8 cellular contexts compared by ENCODE assay signal in genomic region chr13:22061371-22061805, GRCh38.
A peak's percentile ranks its signal among the peaks of the same experiment; 100 is the strongest.
DNase-seq lines count a peak whose midpoint lies in the region; ATAC-seq lines count a peak whose summit lies in the region.

No MANE protein-coding gene starts in this region.

- no peaks in the 10 kb centered on the region for H4K20me1 ChIP-seq in BLaER1 treated with 17β-estradiol and CSF1 and Interleukin-3, amounts not matched to agents 10 nM and 100 nM
- no peaks in the 10 kb centered on the region for H4K20me1 ChIP-seq in Karpas-422 (ENCODE audit: insufficient read depth, low read depth, low read length)

- no peaks in the 10 kb centered on the region for H3K36me3 ChIP-seq in BLaER1 treated with 17β-estradiol and CSF1 and Interleukin-3, amounts not matched to agents 10 nM and 100 nM
- H3K36me3 ChIP-seq in Karpas-422 (ENCODE audit: insufficient read depth, low read length) = no peaks in the 10 kb centered on the region

- H3K4me3 ChIP-seq in BLaER1 treated with 17β-estradiol and CSF1 and Interleukin-3, amounts not matched to agents 10 nM and 100 nM = no peak overlapping the region
- H3K4me3 ChIP-seq in Karpas-422 (ENCODE audit: low read length) = no peak overlapping the region

- H2AFZ ChIP-seq in Karpas-422 (ENCODE audit: low read length) = no peak overlapping the region

- H3K9me2 ChIP-seq in Karpas-422 (replicated peaks; ENCODE audit: insufficient read depth, low read length) = no peaks in the 10 kb centered on the region

- DNase-seq in activated effector memory CD4-positive, alpha-beta T cell treated with Interleukin-2 at 50 U/mL for 16 hours = peak; percentile 53
- peak; percentile 61 for DNase-seq in stimulated activated CD4-positive, alpha-beta T cell treated with anti-CD3 and anti-CD28 coated beads, Interleukin-1b, Interleukin-23, amount 100 ng/mL, for 48 hours
- DNase-seq in Karpas-422 = no peak
- DNase-seq in ureter (ENCODE audit: low spot score) = no peak
- no peak for DNase-seq in NK-92 (lab: John Stamatoyannopoulos, UW; ENCODE audit: unreplicated experiment)

- peak overlapping the region; percentile 28 to 70 (median 59); a peak in 19 of 22 replicates for H3K27ac ChIP-seq in BLaER1 treated with 17β-estradiol and CSF1 and Interleukin-3, amounts not matched to agents 10 nM and 100 nM
- no peak overlapping the region for H3K27ac ChIP-seq in Karpas-422 (ENCODE audit: low read length)

- no peaks in the 10 kb centered on the region for H3K79me2 ChIP-seq in Karpas-422 (ENCODE audit: low read length)

- peaks cover 20 to 47% (median 31%) of the 10 kb centered on the region in 10 experiments for H3K4me1 ChIP-seq in BLaER1 treated with 17β-estradiol and CSF1 and Interleukin-3, amounts not matched to agents 10 nM and 100 nM
- H3K4me1 ChIP-seq in Karpas-422 (ENCODE audit: low read length) = no peaks in the 10 kb centered on the region

- H3K27me3 ChIP-seq in BLaER1 treated with 17β-estradiol and CSF1 and Interleukin-3, amounts not matched to agents 10 nM and 100 nM = no peaks in the 10 kb centered on the region
- H3K27me3 ChIP-seq in Karpas-422 (ENCODE audit: low read length) = no peaks in the 10 kb centered on the region

- ATAC-seq in GM21381 (IDR thresholded peaks at IDR 0.05; ENCODE audit: unreplicated experiment) = peak; percentile 47
- peak; percentile 61 for ATAC-seq in HG03571 (IDR thresholded peaks at IDR 0.05; ENCODE audit: unreplicated experiment)

- peaks cover 0 to 7% (median 0%) of the 10 kb centered on the region in 11 experiments; a peak in 1 of 22 replicates for H3K9me3 ChIP-seq in BLaER1 treated with 17β-estradiol and CSF1 and Interleukin-3, amounts not matched to agents 10 nM and 100 nM (replicated peaks in 1 of 11)
- no peaks in the 10 kb centered on the region for H3K9me3 ChIP-seq in Karpas-422 (ENCODE audit: low read length)

- peak overlapping the region; percentile 63 to 89 (median 70) for H3K4me2 ChIP-seq in BLaER1 treated with 17β-estradiol and CSF1 and Interleukin-3, amounts not matched to agents 10 nM and 100 nM
- no peak overlapping the region for H3K4me2 ChIP-seq in Karpas-422 (ENCODE audit: low read depth, low read length, poor library complexity, severe bottlenecking)

- peak overlapping the region in 4 of 11 experiments; percentile 7 to 40 (median 21); a peak in 4 of 22 replicates for H3K9ac ChIP-seq in BLaER1 treated with 17β-estradiol and CSF1 and Interleukin-3, amounts not matched to agents 10 nM and 100 nM
- no peak overlapping the region for H3K9ac ChIP-seq in Karpas-422 (ENCODE audit: low read length)

Comparison
In these comparisons a context has a peak if more than half of its experiments do, and no peak if none do; other contexts are left out.
1. DNase-seq: peak in activated effector memory CD4-positive, alpha-beta T cell treated with Interleukin-2 at 50 U/mL for 16 hours (single experiment) and stimulated activated CD4-positive, alpha-beta T cell treated with anti-CD3 and anti-CD28 coated beads, Interleukin-1b, Interleukin-23, amount 100 ng/mL, for 48 hours (single experiment); none in Karpas-422 (single experiment), ureter (single experiment) and NK-92 (single experiment).